Comparison of ENCODE assay signal across 19 cellular contexts in the genomic region with DNA sequence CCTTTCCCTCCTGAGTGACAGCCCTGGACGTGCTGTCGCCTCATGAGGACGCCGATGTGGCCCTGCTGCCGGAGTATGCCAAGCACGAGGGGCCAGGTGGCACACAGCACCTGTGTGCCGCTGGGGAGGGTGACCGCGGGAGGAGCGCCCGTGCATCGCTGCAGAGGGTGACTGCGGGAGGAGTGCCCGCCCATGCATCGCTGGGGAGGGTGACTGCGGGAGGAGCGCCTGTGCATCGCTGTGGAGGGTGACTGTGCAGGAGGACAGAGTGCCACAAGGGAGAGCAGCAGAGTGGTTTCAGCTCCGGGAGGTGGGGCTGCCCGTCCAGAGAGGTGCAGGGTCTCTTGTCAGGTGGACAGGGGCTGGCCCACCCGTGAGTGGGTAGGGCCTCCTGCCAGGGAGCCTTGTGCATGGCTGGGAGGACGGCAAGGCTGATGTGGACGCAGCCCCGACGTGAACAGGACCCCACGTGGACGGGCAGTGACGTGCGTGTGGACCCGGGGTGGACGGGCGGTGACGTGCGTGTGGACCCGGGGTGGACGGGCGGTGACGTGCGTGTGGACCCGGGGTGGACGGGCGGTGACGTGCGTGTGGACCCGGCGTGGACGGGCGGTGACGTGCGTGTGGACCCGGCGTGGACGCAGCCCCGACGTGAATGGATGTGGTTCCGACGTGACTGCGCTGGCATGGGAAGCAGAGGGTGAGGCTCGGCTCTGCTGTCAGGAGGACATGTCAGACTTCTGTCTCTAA. TPM values are rescaled to one million over a fixed set of nuclear protein-coding genes. Genes with fewer than 3 reads are reported as not detected.
DNase-seq lines count a peak whose midpoint lies in the region; ATAC-seq and TF ChIP-seq lines count a peak whose summit lies in the region.
"Had no signal": no experiment of that assay in that cellular context is flagged by ENCODE, and none has a peak within 500 bp of the region (broad histone marks: within the 10 kb centered on the region; RNA-seq: fewer than 3 reads in every experiment).

No MANE protein-coding gene starts in this region.

- peaks cover 28 to 65% of the 10 kb centered on the region in 2 donors for H3K4me1 Mint-ChIP-seq in natural killer cell

- H2BK5ac ChIP-seq in trophoblast cell (ENCODE audit: low read depth, low read length, poor library complexity): no peak overlapping the region

- H3K4ac ChIP-seq in trophoblast cell (ENCODE audit: low read depth, low read length): peak overlapping the region; percentile 66

- H3K79me2 ChIP-seq in trophoblast cell (ENCODE audit: control insufficient read depth, insufficient read depth, low read length, poor library complexity): peaks cover 30% of the 10 kb centered on the region

- H3K36me3 Mint-ChIP-seq in natural killer cell: no peaks in the 10 kb centered on the region

- no peak overlapping the region for H3K4me2 ChIP-seq in trophoblast cell (ENCODE audit: low read length)
- H3K4me2 ChIP-seq: hepatocyte had no signal

- H2AFZ ChIP-seq in trophoblast cell (ENCODE audit: insufficient read depth, low read length, poor library complexity): no peak overlapping the region
- H2AFZ ChIP-seq: hepatocyte had no signal

- intact Hi-C loops in A673 (cut with micrococcal nuclease; ENCODE audit: unreplicated experiment) (no loop called here), natural killer cell (cut with micrococcal nuclease) (no loop called here)

- H3K9me3 ChIP-seq in A673 (ENCODE audit: low read depth, low read length, poor library complexity, severe bottlenecking) (no peaks in the 10 kb centered on the region), SK-N-MC (ENCODE audit: low read depth, low read length) (no peaks in the 10 kb centered on the region), trophoblast cell (ENCODE audit: insufficient read depth, low read depth, low read length) (peaks cover 8% of the 10 kb centered on the region)
- H3K9me3 ChIP-seq: ovary had no signal

- H3K27ac ChIP-seq in A673 (ENCODE audit: low read depth, low read length, poor library complexity, severe bottlenecking) (peak overlapping the region; percentile 59), SK-N-MC (peak overlapping the region; percentile 90), epithelial cell of prostate (peak overlapping the region; percentile 57), trophoblast cell (ENCODE audit: low read depth, low read length) (no peak overlapping the region)
- H3K27ac ChIP-seq: hepatocyte, VCaP had no signal

- no peak overlapping the region for H3K18ac ChIP-seq in trophoblast cell (ENCODE audit: low read length)

- no peak overlapping the region for H4K8ac ChIP-seq in trophoblast cell (ENCODE audit: low read depth, low read length)

- no peak overlapping the region for H2BK12ac ChIP-seq in trophoblast cell (ENCODE audit: low read length)

- no peak overlapping the region for H3K14ac ChIP-seq in trophoblast cell (ENCODE audit: low read length)

- DNase-seq in A673 (ENCODE audit: low spot score) (no peak), SK-N-MC (ENCODE audit: low read depth, low spot score) (no peak), epithelial cell of prostate (ENCODE audit: low read depth, low spot score) (no peak), trophoblast cell (no peak), natural killer cell (no peak), NCI-H82 (lab: John Stamatoyannopoulos, UW) (no peak), NK-92 (lab: John Stamatoyannopoulos, UW; ENCODE audit: unreplicated experiment) (no peak), SKM-1 (lab: John Stamatoyannopoulos, UW; ENCODE audit: unreplicated experiment) (no peak)
- DNase-seq: activated CD4-positive, alpha-beta T cell treated with anti-CD3 and anti-CD28 coated beads, Interleukin-2, amount 50 U/mL, for 1 hour; activated naive CD4-positive, alpha-beta T cell treated with anti-CD3 and anti-CD28 coated beads, Interleukin-2, amount 50 U/mL, for 16 hours; mesendoderm; NCI-H187; NCI-H2171 treated with DMSO at 0.1 percent for 48 hours; NCI-H526 treated with DMSO at 0.1 percent for 48 hours; ovary; RPMI8226 had no signal

- no peak overlapping the region for H3K4me3 ChIP-seq in A673 (ENCODE audit: low read depth, low read length, poor library complexity, severe bottlenecking)
- peak overlapping the region; percentile 51; the same call in 1 of the 2 replicates for H3K4me3 ChIP-seq in SK-N-MC
- peak overlapping the region; percentile 41 for H3K4me3 ChIP-seq in trophoblast cell (ENCODE audit: low read depth, low read length)
- H3K4me3 ChIP-seq: hepatocyte, ovary had no signal

- no peak overlapping the region for H3K23ac ChIP-seq in trophoblast cell (ENCODE audit: low read length)

- H3K4me3 Mint-ChIP-seq in natural killer cell: no peak overlapping the region

- no peak overlapping the region for H2BK120ac ChIP-seq in trophoblast cell (ENCODE audit: insufficient read depth, low read length, poor library complexity)

- TF ChIP-seq CTCF in A673 (conservative IDR thresholded peaks at IDR 0.05; ENCODE audit: low read depth, low read length) (no peak), natural killer cell (IDR thresholded peaks at IDR 0.05) (no peak)

- no peak overlapping the region for H4K91ac ChIP-seq in trophoblast cell (ENCODE audit: low read depth, low read length)

- H3K79me1 ChIP-seq in trophoblast cell (ENCODE audit: low read length): no peaks in the 10 kb centered on the region

- CTCF ChIA-PET in A673 (lab: Charles Lee): no interaction called here

- BruUV-seq in A673 (replicated peaks; lab: Mats Ljungman, UMichigan): no TSS peak

- H3K27me3 Mint-ChIP-seq in natural killer cell (ENCODE audit: low read depth in 2 of 2): no peaks in the 10 kb centered on the region

- H3K9me3 Mint-ChIP-seq in natural killer cell: no peaks in the 10 kb centered on the region

- H3K27me3 ChIP-seq in A673 (replicated peaks; ENCODE audit: insufficient read depth, low read depth, low read length, poor library complexity) (no peaks in the 10 kb centered on the region), trophoblast cell (ENCODE audit: insufficient read depth, low read length) (no peaks in the 10 kb centered on the region)
- H3K27me3 ChIP-seq: hepatocyte, ovary had no signal

- no peak overlapping the region for H4K12ac ChIP-seq in trophoblast cell (ENCODE audit: low read depth, low read length)

- no peak overlapping the region for H2AK5ac ChIP-seq in trophoblast cell (ENCODE audit: low read length)

- H3K9ac ChIP-seq in SK-N-MC (ENCODE audit: insufficient read length) (no peak overlapping the region), trophoblast cell (ENCODE audit: low read length) (no peak overlapping the region)

- H3K4me1 ChIP-seq in A673 (ENCODE audit: insufficient read depth, low read length, poor library complexity, severe bottlenecking) (peaks cover 12% of the 10 kb centered on the region), trophoblast cell (ENCODE audit: control insufficient read depth in 1 of 2, insufficient read depth in 2 of 2, low read length in 2 of 2) (no peaks in the 10 kb centered on the region)

- no CpG with 5 or more reads among the region's 59 CpGs for WGBS in trophoblast cell (ENCODE audit: extremely low coverage, insufficient coverage, insufficient read length)

- no peak for ATAC-seq in natural killer cell

- peaks cover 6% of the 10 kb centered on the region for H3K36me3 ChIP-seq in A673 (ENCODE audit: insufficient read depth, low read length, poor library complexity, severe bottlenecking)
- peaks cover 14% of the 10 kb centered on the region; the same call in 1 of the 2 replicates for H3K36me3 ChIP-seq in SK-N-MC (ENCODE audit: insufficient read depth, low read length)
- peaks cover 34 to 54% of the 10 kb centered on the region in 2 experiments for H3K36me3 ChIP-seq in trophoblast cell (ENCODE audit: control insufficient read depth in 1 of 2, insufficient read depth in 2 of 2, low read length in 2 of 2)
- H3K36me3 ChIP-seq: ovary had no signal

- POLR2A ChIA-PET in A673 (lab: Charles Lee; ENCODE audit: low non-redundant PET): no interaction called here

- peak overlapping the region in 1 of 2 donors; percentile 75 for H3K27ac Mint-ChIP-seq in natural killer cell

RNA-seq across cellular contexts. Expression of a gene that starts 14.7 kb away (rescaled TPM):
- total RNA-seq in A673 (2021): 83.5 and 83.9 TPM in 2 replicates
- polyA plus RNA-seq in trophoblast cell (2013): 63.6 and 66.1 TPM in 2 replicates
- 100 to 1,000 TPM in 1 of 3 donors, 10 to 100 TPM in 2; 71.2 to 101 (median 97.2) TPM for total RNA-seq in natural killer cell

RNA-seq across cellular contexts. Expression of a gene that starts 31.3 kb away (rescaled TPM):
- total RNA-seq in A673 (2021) (0.47 and 1.7 TPM in 2 replicates), natural killer cell (10 to 100 TPM; 10.0 to 14.9 (median 10.4) TPM)
- 1.8 and 2.1 TPM in 2 replicates for polyA plus RNA-seq in trophoblast cell (2013)
- total RNA-seq: H4 had no signal

RNA-seq across cellular contexts. Expression of a gene that starts 45.9 kb away (rescaled TPM):
- total RNA-seq in A673 (2021) (11.7 and 13.0 TPM in 2 replicates), natural killer cell (10 to 100 TPM; 23.4 to 39.5 (median 30.1) TPM)
- 5.2 and 5.5 TPM in 2 replicates for polyA plus RNA-seq in trophoblast cell (2013)

RNA-seq across cellular contexts. Expression of a gene that starts 46.2 kb away (rescaled TPM):
- total RNA-seq in A673 (2021) (362 and 383 TPM in 2 replicates), natural killer cell (100 to 1,000 TPM; 114 to 140 (median 136) TPM)
- polyA plus RNA-seq in trophoblast cell (2013): 783 and 790 TPM in 2 replicates
